In genomic region chr11:4565371-4565770, GRCh38 we compare ENCODE assay signal across 30 cellular contexts. TPM values are rescaled to one million over a fixed set of nuclear protein-coding genes. Genes with fewer than 3 reads are reported as not detected.
DNase-seq lines count a peak whose midpoint lies in the region; ATAC-seq, FAIRE-seq and TF ChIP-seq lines count a peak whose summit lies in the region.
"Had no signal": no experiment of that assay in that cellular context is flagged by ENCODE, and none has a peak within 500 bp of the region (broad histone marks: within the 10 kb centered on the region; RNA-seq: fewer than 3 reads in every experiment).

No MANE protein-coding gene starts in this region.

- H2AFZ ChIP-seq in PC-3 (ENCODE audit: low read length) (no peak overlapping the region), H9 (ENCODE audit: low read length) (no peak overlapping the region)

- no peak overlapping the region for H4K5ac ChIP-seq in H9 (ENCODE audit: insufficient read length, low read depth, low read length)

- intact Hi-C loops in PC-3 (cut with micrococcal nuclease), result no loop called here
- intact Hi-C loops in left colon (cut with DNase I, micrococcal nuclease), result no loop called here
- intact Hi-C loops in A673 (cut with micrococcal nuclease; ENCODE audit: unreplicated experiment), result no loop called here

- H3K79me2 ChIP-seq in PC-3 (ENCODE audit: low read length) (no peaks in the 10 kb centered on the region), H9 (ENCODE audit: insufficient read depth, low read length) (no peaks in the 10 kb centered on the region)

- H4K8ac ChIP-seq in H9 (replicated peaks; ENCODE audit: insufficient read length, low read depth, low read length), result no peak overlapping the region

- CTCF ChIA-PET in PC-3 (lab: Charles Lee), result no interaction called here
- CTCF ChIA-PET in A673 (lab: Charles Lee), result no interaction called here

- H3K4me2 ChIP-seq in PC-3 (ENCODE audit: low read length), result no peak overlapping the region
- no peak overlapping the region for H3K4me2 ChIP-seq in H9 (ENCODE audit: insufficient read depth, insufficient read length, low read length)
- H3K4me2 ChIP-seq: A549, BLaER1 had no signal

- H3K36me3 ChIP-seq in PC-3 (ENCODE audit: low read depth, low read length) (no peaks in the 10 kb centered on the region), small intestine (ENCODE audit: control insufficient read depth in 2 of 2, insufficient read depth in 2 of 2, low read length in 2 of 2) (no peaks in the 10 kb centered on the region), A673 (ENCODE audit: insufficient read depth, low read length, poor library complexity, severe bottlenecking) (no peaks in the 10 kb centered on the region)
- H3K36me3 ChIP-seq: BE2C, BLaER1 had no signal

- H3K27me3 Mint-ChIP-seq in H9 (ENCODE audit: low read depth), result peaks cover 8% of the 10 kb centered on the region

- no peak overlapping the region for H3K4ac ChIP-seq in H9 (ENCODE audit: low read depth, low read length)

- no peak overlapping the region for H3T11ph ChIP-seq in H9 (ENCODE audit: low read length)

- H3K23me2 ChIP-seq in H9 (ENCODE audit: insufficient read length, low read depth, low read length, poor library complexity, severe bottlenecking), result no peaks in the 10 kb centered on the region

- H3K4me3 Mint-ChIP-seq in H9, result no peak overlapping the region
- H3K4me3 Mint-ChIP-seq: CD14-positive monocyte; CD4-positive, alpha-beta memory T cell; CD4-positive, CD25-positive, alpha-beta regulatory T cell; CD8-positive, alpha-beta memory T cell had no signal

- H3K27me3 ChIP-seq in PC-3 (ENCODE audit: low read length) (peaks cover 10% of the 10 kb centered on the region; the same call in 1 of the 2 replicates), small intestine (ENCODE audit: control insufficient read depth in 2 of 2, insufficient read depth in 2 of 2, low read length in 2 of 2) (no peaks in the 10 kb centered on the region), A673 (replicated peaks; ENCODE audit: insufficient read depth, low read depth, low read length, poor library complexity) (no peaks in the 10 kb centered on the region), H9 (ENCODE audit: insufficient read depth, low read length) (no peaks in the 10 kb centered on the region)
- H3K27me3 ChIP-seq: BE2C, BLaER1 had no signal

- H3K18ac ChIP-seq in H9 (ENCODE audit: insufficient read length, low read depth, low read length), result no peak overlapping the region

- no peak overlapping the region for H2BK12ac ChIP-seq in H9 (ENCODE audit: insufficient read length, low read depth, low read length)

- H2BK15ac ChIP-seq in H9 (ENCODE audit: low read depth, low read length), result no peak overlapping the region

- no peak overlapping the region for H3K27ac Mint-ChIP-seq in H9
- H3K27ac Mint-ChIP-seq: CD14-positive monocyte; CD4-positive, alpha-beta memory T cell; CD8-positive, alpha-beta memory T cell had no signal

- H3K9ac ChIP-seq in PC-3 (ENCODE audit: low read length) (no peak overlapping the region), H9 (ENCODE audit: extremely low read depth, insufficient read length, low read length) (no peak overlapping the region)
- H3K9ac ChIP-seq: BLaER1 had no signal

- H3K4me3 ChIP-seq in PC-3 (ENCODE audit: low read length), result no peak overlapping the region
- H3K4me3 ChIP-seq in small intestine (ENCODE audit: low read depth in 1 of 2, low read length in 2 of 2), result no peak overlapping the region
- no peak overlapping the region for H3K4me3 ChIP-seq in A673 (ENCODE audit: low read depth, low read length, poor library complexity, severe bottlenecking)
- H3K4me3 ChIP-seq: A549, BLaER1 had no signal

- WGBS in small intestine, 3 donors, result 62 to 80% (median 74%) methylated on average over 3 of the region's 3 CpGs
- WGBS in H9 (ENCODE audit: extremely low coverage, insufficient read length, low lambda C conversion rate), result no CpG with 5 or more reads among the region's 3 CpGs

- TF ChIP-seq CTCF in PC-3 (conservative IDR thresholded peaks at IDR 0.05; ENCODE audit: low read depth, low read length) (no peak), A673 (conservative IDR thresholded peaks at IDR 0.05; ENCODE audit: low read depth, low read length) (no peak), H9 (conservative IDR thresholded peaks at IDR 0.05) (no peak)

- no peak overlapping the region for H2BK120ac ChIP-seq in H9 (ENCODE audit: low read depth, low read length, poor library complexity, severe bottlenecking)

- H2BK20ac ChIP-seq in H9 (ENCODE audit: low read depth, low read length, poor library complexity, severe bottlenecking), result no peak overlapping the region

- H3K4me1 Mint-ChIP-seq in H9, result peaks cover 9 to 11% of the 10 kb centered on the region in 2 experiments
- H3K4me1 Mint-ChIP-seq: CD14-positive monocyte; CD4-positive, alpha-beta memory T cell; CD4-positive, CD25-positive, alpha-beta regulatory T cell; CD8-positive, alpha-beta memory T cell had no signal

- H3K27ac ChIP-seq in PC-3 (ENCODE audit: low read length) (no peak overlapping the region), small intestine (ENCODE audit: low read depth in 1 of 2, low read length in 1 of 2) (no peak overlapping the region), A673 (ENCODE audit: low read depth, low read length, poor library complexity, severe bottlenecking) (no peak overlapping the region), H9 (ENCODE audit: insufficient read length, low read depth, low read length) (no peak overlapping the region)
- H3K27ac ChIP-seq: 22Rv1, A549, BLaER1 had no signal

- H3K14ac ChIP-seq in H9 (ENCODE audit: insufficient read depth, low read length), result no peak overlapping the region

- no TSS peak for BruUV-seq in PC-3 (replicated peaks; lab: Mats Ljungman, UMichigan)
- BruUV-seq in A673 (replicated peaks; lab: Mats Ljungman, UMichigan), result no TSS peak

- peak; percentile 34 for DNase-seq in PC-3
- no peak for DNase-seq in left colon
- DNase-seq in small intestine, result peak; percentile 27
- no peak for DNase-seq in A673 (ENCODE audit: low spot score)
- DNase-seq in H9, result no peak
- DNase-seq in SIG-M5 (lab: John Stamatoyannopoulos, UW), result no peak
- DNase-seq: ACHN; BE2C; C1 segment of cervical spinal cord; CD4-positive, alpha-beta memory T cell; CD4-positive, CD25-positive, alpha-beta regulatory T cell; CD8-positive, alpha-beta memory T cell; COR-L47; DMS 273 treated with DMSO at 0.1 percent for 48 hours; DMS153; DMS53; DMS79; DND-41; EL; GDM1 had no signal

- no peaks in the 10 kb centered on the region for H3K9me2 ChIP-seq in PC-3 (replicated peaks; ENCODE audit: low read length)

- no peaks in the 10 kb centered on the region for H3F3A ChIP-seq in PC-3 (ENCODE audit: low read length, unreplicated experiment)

- FAIRE-seq in small intestine (lab: Jason Lieb, UNC), result no peak
- FAIRE-seq: A549, GM12891, GM19239 had no signal

- peaks cover 0 to 15% (median 8%) of the 10 kb centered on the region in 3 experiments; a peak in 4 of 7 replicates for H3K36me3 Mint-ChIP-seq in H9 (ENCODE audit: insufficient read depth in 1 of 3, low read depth in 3 of 3)
- H3K36me3 Mint-ChIP-seq: CD14-positive monocyte; CD4-positive, CD25-positive, alpha-beta regulatory T cell had no signal

- H4K91ac ChIP-seq in H9 (ENCODE audit: insufficient read length, low read depth, low read length), result no peak overlapping the region

- H3K9me3 Mint-ChIP-seq in H9, result peaks cover 20 to 23% of the 10 kb centered on the region in 2 experiments

- H3K23ac ChIP-seq in H9 (ENCODE audit: insufficient read length, low read depth, low read length), result no peak overlapping the region

- no peaks in the 10 kb centered on the region for H3K9me3 ChIP-seq in PC-3 (ENCODE audit: low read length)
- H3K9me3 ChIP-seq in small intestine (ENCODE audit: control insufficient read depth, low read depth), result no peaks in the 10 kb centered on the region
- no peaks in the 10 kb centered on the region for H3K9me3 ChIP-seq in A673 (ENCODE audit: low read depth, low read length, poor library complexity, severe bottlenecking)
- no peaks in the 10 kb centered on the region for H3K9me3 ChIP-seq in H9 (ENCODE audit: control insufficient read depth, low read depth, low read length)
- H3K9me3 ChIP-seq: A549, BE2C had no signal

- H4K20me1 ChIP-seq in PC-3 (ENCODE audit: low read length), result no peaks in the 10 kb centered on the region
- no peaks in the 10 kb centered on the region for H4K20me1 ChIP-seq in H9 (ENCODE audit: control insufficient read depth, insufficient read depth, insufficient read length)
- H4K20me1 ChIP-seq: BLaER1 had no signal

- no peaks in the 10 kb centered on the region for H3K79me1 ChIP-seq in H9 (ENCODE audit: insufficient read depth, low read depth, low read length, poor library complexity, severe bottlenecking)

- H2AK5ac ChIP-seq in H9 (ENCODE audit: insufficient read length, low read length), result no peak overlapping the region

- POLR2A ChIA-PET in PC-3 (lab: Charles Lee; ENCODE audit: unreplicated experiment) (no interaction called here), A673 (lab: Charles Lee; ENCODE audit: low non-redundant PET) (interaction anchor here (0.6 kb wide), 1 partner anchor 140 kb away, joined by 3 read pairs; no protein-coding TSS in a partner anchor)

- H3K4me1 ChIP-seq in PC-3 (ENCODE audit: insufficient read depth, low read length) (no peaks in the 10 kb centered on the region), small intestine (ENCODE audit: control insufficient read depth in 2 of 2, insufficient read depth in 1 of 2, low read depth in 1 of 2, low read length in 1 of 2) (no peaks in the 10 kb centered on the region), A673 (ENCODE audit: insufficient read depth, low read length, poor library complexity, severe bottlenecking) (no peaks in the 10 kb centered on the region), H9 (ENCODE audit: insufficient read depth, low read length) (no peaks in the 10 kb centered on the region; the same call in 1 of the 2 replicates)
- H3K4me1 ChIP-seq: A549, BE2C, BLaER1 had no signal

- H3K56ac ChIP-seq in H9 (ENCODE audit: insufficient read length, low read depth, low read length), result no peak overlapping the region

- ATAC-seq in PC-3 (no peak; the same call in 1 of the 2 replicates), left colon (peak; percentile 64)
- ATAC-seq: A549 had no signal

- H2BK5ac ChIP-seq in H9 (ENCODE audit: insufficient read length, low read length), result no peak overlapping the region

RNA-seq across cellular contexts. Expression of gene OR52I2, which starts 16.2 kb away (rescaled TPM):
- total RNA-seq in PC-3 (2014; rRNA removed) (not detected in 2 replicates), left colon (not detected), A673 (2021) (not detected in 2 replicates), H9 (2021) (not detected in 2 replicates)
- polyA plus RNA-seq in small intestine, result not detected
- total RNA-seq: A172; CD4-positive, alpha-beta memory T cell; CD4-positive, CD25-positive, alpha-beta regulatory T cell; CD8-positive, alpha-beta memory T cell; Daoy; G401 had no signal
- polyA plus RNA-seq: A549; AG04450; CD14-positive monocyte; CD4-positive, alpha-beta memory T cell; CD4-positive, CD25-positive, alpha-beta regulatory T cell; CD8-positive, alpha-beta memory T cell had no signal

RNA-seq across cellular contexts. Expression of gene OR52M1, which starts 20.4 kb away (rescaled TPM):
- total RNA-seq in PC-3 (2014; rRNA removed), result not detected in 2 replicates
- not detected for total RNA-seq in left colon
- not detected for polyA plus RNA-seq in small intestine
- total RNA-seq in A673 (2021), result not detected in 2 replicates
- total RNA-seq in H9 (2021), result not detected in 2 replicates
- total RNA-seq: A172; CD4-positive, alpha-beta memory T cell; CD4-positive, CD25-positive, alpha-beta regulatory T cell; CD8-positive, alpha-beta memory T cell; Daoy; G401 had no signal
- polyA plus RNA-seq: A549; AG04450; CD14-positive monocyte; CD4-positive, alpha-beta memory T cell; CD4-positive, CD25-positive, alpha-beta regulatory T cell; CD8-positive, alpha-beta memory T cell had no signal

RNA-seq across cellular contexts. Expression of gene OR52I1, which starts 28.5 kb away (rescaled TPM):
- total RNA-seq in PC-3 (2014; rRNA removed), result not detected in 2 replicates
- total RNA-seq in left colon, result not detected
- not detected for polyA plus RNA-seq in small intestine
- not detected in 2 replicates for total RNA-seq in A673 (2021)
- total RNA-seq in H9 (2021), result not detected in 2 replicates
- total RNA-seq: A172; CD4-positive, alpha-beta memory T cell; CD4-positive, CD25-positive, alpha-beta regulatory T cell; CD8-positive, alpha-beta memory T cell; Daoy; G401 had no signal
- polyA plus RNA-seq: A549; AG04450; CD14-positive monocyte; CD4-positive, CD25-positive, alpha-beta regulatory T cell; CD8-positive, alpha-beta memory T cell had no signal

RNA-seq across cellular contexts. Expression of gene TRIM68, which starts 42.7 kb away (rescaled TPM):
- total RNA-seq in PC-3 (2014; rRNA removed) (6.1 and 6.9 TPM in 2 replicates), left colon (10 to 100 TPM; 17.6 to 18.6 TPM), A673 (2021) (5.7 and 7.1 TPM in 2 replicates), H9 (2021) (7.5 and 9.9 TPM in 2 replicates)
- 10 to 100 TPM in 2 of 3 donors, 1 to 10 TPM in 1; 8.4 to 10.9 (median 10.3) TPM for polyA plus RNA-seq in small intestine

Comparison
In these comparisons a context has a peak if more than half of its experiments do, and no peak if none do; other contexts are left out.
1. DNase-seq: peak in PC-3 (single experiment) and small intestine (single experiment); none in left colon (0 of 2), A673 (single experiment), H9 (single experiment) and SIG-M5 (single experiment).